In genomic region chr17:74776044-74776962, GRCh38 we compare ENCODE assay signal across 8 cellular contexts. TPM values are rescaled to one million over a fixed set of nuclear protein-coding genes. Genes with fewer than 3 reads are reported as not detected.
A peak's percentile ranks its signal among the peaks of the same experiment; 100 is the strongest.
DNase-seq lines count a peak whose midpoint lies in the region; ATAC-seq and TF ChIP-seq lines count a peak whose summit lies in the region.

A gene with protein sequence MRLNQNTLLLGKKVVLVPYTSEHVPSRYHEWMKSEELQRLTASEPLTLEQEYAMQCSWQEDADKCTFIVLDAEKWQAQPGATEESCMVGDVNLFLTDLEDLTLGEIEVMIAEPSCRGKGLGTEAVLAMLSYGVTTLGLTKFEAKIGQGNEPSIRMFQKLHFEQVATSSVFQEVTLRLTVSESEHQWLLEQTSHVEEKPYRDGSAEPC (minus strand): TSS chr17:74776345. CDS start chr17:74775698, 647 bp downstream.

- H3K9me2 ChIP-seq in SK-N-SH: no peaks in the 10 kb centered on the region

- H3K79me2 ChIP-seq in SK-N-SH (ENCODE audit: insufficient read depth): peaks cover 54% of the 10 kb centered on the region

- H3K4me1 ChIP-seq in SK-N-SH (ENCODE audit: control insufficient read depth in 1 of 2, insufficient read depth in 2 of 2, low read depth in 1 of 2, low read length in 1 of 2) (peaks cover 13 to 16% of the 10 kb centered on the region in 2 experiments; a peak in 3 of 4 replicates), suprapubic skin (peaks cover 33% of the 10 kb centered on the region)

- H3K36me3 ChIP-seq in SK-N-SH (replicated peaks in 1 of 2; ENCODE audit: control insufficient read depth in 1 of 2, insufficient read depth in 2 of 2, low read length in 1 of 2) (peaks cover 30 to 38% of the 10 kb centered on the region in 2 experiments), suprapubic skin (peaks cover 33% of the 10 kb centered on the region)

- TF ChIP-seq CTCF in SK-N-SH (IDR thresholded peaks at IDR 0.05): no peak
- no peak for TF ChIP-seq CTCF in suprapubic skin (IDR thresholded peaks at IDR 0.05)

- H3K4me3 ChIP-seq in SK-N-SH (ENCODE audit: low read depth in 2 of 2, low read length in 1 of 2) (peak within 1 kb of the TSS; percentile 87 to 90), suprapubic skin (peak within 1 kb of the TSS; percentile 85)

- H3K9me3 ChIP-seq in SK-N-SH (no peaks in the 10 kb centered on the region), suprapubic skin (no peaks in the 10 kb centered on the region)

- peak in 1 of 2 donors; percentile 21 for TF ChIP-seq POLR2A in suprapubic skin (IDR thresholded peaks at IDR 0.05)

- H3K4me2 ChIP-seq in SK-N-SH: peak within 1 kb of the TSS; percentile 96

- no peaks in the 10 kb centered on the region for H3K27me3 ChIP-seq in SK-N-SH (ENCODE audit: insufficient read depth)
- H3K27me3 ChIP-seq in suprapubic skin: no peaks in the 10 kb centered on the region

- no peak for TF ChIP-seq EP300 in SK-N-SH (IDR thresholded peaks at IDR 0.05; ENCODE audit: borderline replicate concordance in 1 of 2, low read depth in 1 of 2, low read length in 1 of 2)
- TF ChIP-seq EP300 in suprapubic skin (IDR thresholded peaks at IDR 0.05): no peak

- peak within 1 kb of the TSS; percentile 90 for H3K9ac ChIP-seq in SK-N-SH

- peak; percentile 74 for ATAC-seq in HG02571 (IDR thresholded peaks at IDR 0.05; ENCODE audit: unreplicated experiment)

- H3K27ac ChIP-seq in SK-N-SH (ENCODE audit: low read depth in 2 of 2, low read length in 1 of 2): peak within 1 kb of the TSS; percentile 72 to 81
- H3K27ac ChIP-seq in suprapubic skin: peak within 1 kb of the TSS; percentile 58

- TF ChIP-seq RAD21 in SK-N-SH (IDR thresholded peaks at IDR 0.05; ENCODE audit: low read length): no peak

- under 1% methylated on average over 64 of the region's 64 CpGs for WGBS in SK-N-SH (ENCODE audit: low lambda C conversion rate)
- WGBS in suprapubic skin: under 1% methylated on average over 39 of the region's 64 CpGs

- H3F3A ChIP-seq in SK-N-SH (replicated peaks; ENCODE audit: insufficient read depth): peaks cover 18% of the 10 kb centered on the region

- peaks cover 8% of the 10 kb centered on the region for H4K20me1 ChIP-seq in SK-N-SH (ENCODE audit: insufficient read depth)

- H2AFZ ChIP-seq in SK-N-SH (ENCODE audit: low read depth): peak within 1 kb of the TSS; percentile 85

- POLR2A ChIA-PET in SK-N-SH (lab: Yijun Ruan, JAX): interaction anchor here (0.6 to 2.1 kb wide), 7 partner anchors 9 to 226 kb away, joined by 3 to 17 read pairs (median 5); partner anchors contain the start of genes FDXR and NHERF1

- peak; percentile 57 for DNase-seq in GM04503 (ENCODE audit: low read depth)
- DNase-seq in NCI-H1092 (lab: John Stamatoyannopoulos, UW): peak; percentile 95
- peak; percentile 100 for DNase-seq in SK-N-SH
- DNase-seq in activated naive CD4-positive, alpha-beta T cell treated with anti-CD3 and anti-CD28 coated beads, Interleukin-2, amount 50 U/mL, for 16 hours: peak; percentile 100
- no peak for DNase-seq in glomerular endothelial cell (ENCODE audit: extremely low read depth, low read depth, low spot score)
- peak; percentile 90 for DNase-seq in occipital lobe (lab: John Stamatoyannopoulos, UW)
- DNase-seq in suprapubic skin (ENCODE audit: low spot score in 2 of 2): peak; percentile 98 to 99

- CTCF ChIA-PET in SK-N-SH (lab: Yijun Ruan, JAX): interaction anchor here (0.6 to 98.1 kb wide), 11 partner anchors 15 to 287 kb away, joined by 3 to 3869 read pairs (median 8); partner anchors contain the start of genes FDXR, GRIN2C, NHERF1 and RAB37

TF ChIP-seq in SK-N-SH, 30 proteins besides CTCF, POLR2A, EP300 and RAD21 (continues in another document):
- TF ChIP-seq JUND (IDR thresholded peaks at IDR 0.05) (no peak), MEF2A (IDR thresholded peaks at IDR 0.05; ENCODE audit: borderline replicate concordance, low read depth) (no peak), RFX5 (IDR thresholded peaks at IDR 0.05; ENCODE audit: low read length) (no peak), EZH2phosphoT487 (IDR thresholded peaks at IDR 0.05; ENCODE audit: borderline replicate concordance, low read depth) (no peak), MXI1 (IDR thresholded peaks at IDR 0.05; ENCODE audit: low read depth, low read length) (peak; percentile 98), GABPA (IDR thresholded peaks at IDR 0.05; ENCODE audit: low read depth) (peak; percentile 91), RXRA (IDR thresholded peaks at IDR 0.05; ENCODE audit: borderline replicate concordance, low read depth) (no peak), TEAD4 (IDR thresholded peaks at IDR 0.05; ENCODE audit: borderline replicate concordance, insufficient read depth) (no peak), YY1 (IDR thresholded peaks at IDR 0.05; ENCODE audit: low read depth) (no peak), POLR2AphosphoS5 (IDR thresholded peaks at IDR 0.05; ENCODE audit: low read depth, low read length) (peak; percentile 94), FOXJ3 (CRISPR knock-in tag; IDR thresholded peaks at IDR 0.05) (no peak), ELF1 (IDR thresholded peaks at IDR 0.05) (peak; percentile 95), NRF1 (IDR thresholded peaks at IDR 0.05; ENCODE audit: low read depth, low read length) (peak; percentile 96), GATA2 (CRISPR knock-in tag; IDR thresholded peaks at IDR 0.05) (no peak), TCF12 (IDR thresholded peaks at IDR 0.05) (no peak)
- TF ChIP-seq, protein P1, sequence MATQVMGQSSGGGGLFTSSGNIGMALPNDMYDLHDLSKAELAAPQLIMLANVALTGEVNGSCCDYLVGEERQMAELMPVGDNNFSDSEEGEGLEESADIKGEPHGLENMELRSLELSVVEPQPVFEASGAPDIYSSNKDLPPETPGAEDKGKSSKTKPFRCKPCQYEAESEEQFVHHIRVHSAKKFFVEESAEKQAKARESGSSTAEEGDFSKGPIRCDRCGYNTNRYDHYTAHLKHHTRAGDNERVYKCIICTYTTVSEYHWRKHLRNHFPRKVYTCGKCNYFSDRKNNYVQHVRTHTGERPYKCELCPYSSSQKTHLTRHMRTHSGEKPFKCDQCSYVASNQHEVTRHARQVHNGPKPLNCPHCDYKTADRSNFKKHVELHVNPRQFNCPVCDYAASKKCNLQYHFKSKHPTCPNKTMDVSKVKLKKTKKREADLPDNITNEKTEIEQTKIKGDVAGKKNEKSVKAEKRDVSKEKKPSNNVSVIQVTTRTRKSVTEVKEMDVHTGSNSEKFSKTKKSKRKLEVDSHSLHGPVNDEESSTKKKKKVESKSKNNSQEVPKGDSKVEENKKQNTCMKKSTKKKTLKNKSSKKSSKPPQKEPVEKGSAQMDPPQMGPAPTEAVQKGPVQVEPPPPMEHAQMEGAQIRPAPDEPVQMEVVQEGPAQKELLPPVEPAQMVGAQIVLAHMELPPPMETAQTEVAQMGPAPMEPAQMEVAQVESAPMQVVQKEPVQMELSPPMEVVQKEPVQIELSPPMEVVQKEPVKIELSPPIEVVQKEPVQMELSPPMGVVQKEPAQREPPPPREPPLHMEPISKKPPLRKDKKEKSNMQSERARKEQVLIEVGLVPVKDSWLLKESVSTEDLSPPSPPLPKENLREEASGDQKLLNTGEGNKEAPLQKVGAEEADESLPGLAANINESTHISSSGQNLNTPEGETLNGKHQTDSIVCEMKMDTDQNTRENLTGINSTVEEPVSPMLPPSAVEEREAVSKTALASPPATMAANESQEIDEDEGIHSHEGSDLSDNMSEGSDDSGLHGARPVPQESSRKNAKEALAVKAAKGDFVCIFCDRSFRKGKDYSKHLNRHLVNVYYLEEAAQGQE (IDR thresholded peaks at IDR 0.05; ENCODE audit: low read depth, low read length): peak; percentile 85
- TF ChIP-seq, protein P2, sequence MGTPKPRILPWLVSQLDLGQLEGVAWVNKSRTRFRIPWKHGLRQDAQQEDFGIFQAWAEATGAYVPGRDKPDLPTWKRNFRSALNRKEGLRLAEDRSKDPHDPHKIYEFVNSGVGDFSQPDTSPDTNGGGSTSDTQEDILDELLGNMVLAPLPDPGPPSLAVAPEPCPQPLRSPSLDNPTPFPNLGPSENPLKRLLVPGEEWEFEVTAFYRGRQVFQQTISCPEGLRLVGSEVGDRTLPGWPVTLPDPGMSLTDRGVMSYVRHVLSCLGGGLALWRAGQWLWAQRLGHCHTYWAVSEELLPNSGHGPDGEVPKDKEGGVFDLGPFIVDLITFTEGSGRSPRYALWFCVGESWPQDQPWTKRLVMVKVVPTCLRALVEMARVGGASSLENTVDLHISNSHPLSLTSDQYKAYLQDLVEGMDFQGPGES (IDR thresholded peaks at IDR 0.05; ENCODE audit: low read depth, low read length): no peak; the same call in 1 of the 2 replicates
- TF ChIP-seq, protein P3, sequence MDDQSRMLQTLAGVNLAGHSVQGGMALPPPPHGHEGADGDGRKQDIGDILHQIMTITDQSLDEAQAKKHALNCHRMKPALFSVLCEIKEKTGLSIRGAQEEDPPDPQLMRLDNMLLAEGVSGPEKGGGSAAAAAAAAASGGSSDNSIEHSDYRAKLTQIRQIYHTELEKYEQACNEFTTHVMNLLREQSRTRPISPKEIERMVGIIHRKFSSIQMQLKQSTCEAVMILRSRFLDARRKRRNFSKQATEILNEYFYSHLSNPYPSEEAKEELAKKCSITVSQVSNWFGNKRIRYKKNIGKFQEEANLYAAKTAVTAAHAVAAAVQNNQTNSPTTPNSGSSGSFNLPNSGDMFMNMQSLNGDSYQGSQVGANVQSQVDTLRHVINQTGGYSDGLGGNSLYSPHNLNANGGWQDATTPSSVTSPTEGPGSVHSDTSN (IDR thresholded peaks at IDR 0.05): 0 out of 2 replicates have a peak, but pooled peaks have one; percentile 13
- TF ChIP-seq, protein P4, sequence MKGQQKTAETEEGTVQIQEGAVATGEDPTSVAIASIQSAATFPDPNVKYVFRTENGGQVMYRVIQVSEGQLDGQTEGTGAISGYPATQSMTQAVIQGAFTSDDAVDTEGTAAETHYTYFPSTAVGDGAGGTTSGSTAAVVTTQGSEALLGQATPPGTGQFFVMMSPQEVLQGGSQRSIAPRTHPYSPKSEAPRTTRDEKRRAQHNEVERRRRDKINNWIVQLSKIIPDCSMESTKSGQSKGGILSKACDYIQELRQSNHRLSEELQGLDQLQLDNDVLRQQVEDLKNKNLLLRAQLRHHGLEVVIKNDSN (IDR thresholded peaks at IDR 0.05; ENCODE audit: borderline replicate concordance, low read depth): 0 out of 2 replicates have a peak, but pooled peaks have one; percentile 10

RNA-seq across cellular contexts. Expression of the gene that starts here (rescaled TPM):
- polyA plus RNA-seq in SK-N-SH (2012; rRNA removed): 117 and 190 TPM in 2 replicates
- polyA plus RNA-seq in SK-N-SH (2012; cell fraction: cytosol; rRNA removed): 38.1 and 64.6 TPM in 2 replicates
- 744 and 872 TPM in 2 replicates for polyA plus RNA-seq in SK-N-SH (2012; cell fraction: nucleus; rRNA removed)
- total RNA-seq in glomerular endothelial cell: 26.6 and 36.5 TPM in 2 replicates
- total RNA-seq in occipital lobe: 17.3 TPM
- 10 to 100 TPM; 21.0 to 32.7 (median 24.4) TPM for total RNA-seq in suprapubic skin
